In the genomic region with DNA sequence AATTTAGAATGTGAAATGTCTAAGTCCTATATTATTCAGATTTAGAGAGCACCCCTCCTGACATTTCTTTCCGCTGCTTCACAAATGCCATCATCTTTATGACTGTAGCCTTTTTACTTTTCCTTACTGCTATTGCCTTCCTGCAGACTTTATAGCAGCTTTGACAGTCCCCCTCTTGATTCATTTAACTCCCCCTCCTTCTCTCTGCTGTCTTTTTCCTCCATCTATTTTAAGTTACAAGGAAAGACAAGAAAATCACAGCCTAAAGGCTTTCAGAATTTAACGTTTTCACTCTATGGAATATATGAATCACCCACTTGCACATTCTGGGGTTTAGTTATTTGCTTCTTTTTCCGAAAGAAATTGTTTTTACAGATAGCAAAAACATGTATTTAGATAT, we compare ENCODE assay signal across 15 cellular contexts.
DNase-seq lines count a peak whose midpoint lies in the region; TF ChIP-seq lines count a peak whose summit lies in the region.
"Had no signal": no experiment of that assay in that cellular context is flagged by ENCODE, and none has a peak within 500 bp of the region (broad histone marks: within the 10 kb centered on the region; RNA-seq: fewer than 3 reads in every experiment).

No MANE protein-coding gene starts in this region.

- H3K4me3 ChIP-seq in rectal smooth muscle tissue (ENCODE audit: low read length) (no peak overlapping the region), uterus (no peak overlapping the region), ascending aorta (no peak overlapping the region)
- H3K4me3 ChIP-seq: GM23338 had no signal

- no peak overlapping the region for H3K9ac ChIP-seq in rectal smooth muscle tissue (ENCODE audit: low read length)

- H3K9me3 ChIP-seq in uterus (no peaks in the 10 kb centered on the region), ascending aorta (no peaks in the 10 kb centered on the region)
- H3K9me3 ChIP-seq: Caco-2 had no signal

- peaks cover 14% of the 10 kb centered on the region for H3K9me3 Mint-ChIP-seq in nephron progenitor cell
- H3K9me3 Mint-ChIP-seq: GM23338 had no signal

- TF ChIP-seq CTCF in nephron progenitor cell (IDR thresholded peaks at IDR 0.05) (no peak), uterus (IDR thresholded peaks at IDR 0.05) (no peak), ascending aorta (IDR thresholded peaks at IDR 0.05) (no peak)

- H3K4me3 Mint-ChIP-seq in nephron progenitor cell: no peak overlapping the region
- H3K4me3 Mint-ChIP-seq: CD4-positive, alpha-beta T cell; GM23338; IgD-negative memory B cell had no signal

- H3K36me3 ChIP-seq in rectal smooth muscle tissue (ENCODE audit: control insufficient read depth, insufficient read depth, low read length) (no peaks in the 10 kb centered on the region), uterus (no peaks in the 10 kb centered on the region), ascending aorta (no peaks in the 10 kb centered on the region)

- peaks cover 35% of the 10 kb centered on the region for H3K4me1 Mint-ChIP-seq in nephron progenitor cell
- H3K4me1 Mint-ChIP-seq: GM23338 had no signal

- no peaks in the 10 kb centered on the region for H3K27me3 Mint-ChIP-seq in nephron progenitor cell (ENCODE audit: low read depth, poor library complexity)
- H3K27me3 Mint-ChIP-seq: CD4-positive, alpha-beta T cell; IgD-negative memory B cell had no signal

- H3K4me1 ChIP-seq in rectal smooth muscle tissue (ENCODE audit: control insufficient read depth, insufficient read depth, low read length) (peaks cover 26% of the 10 kb centered on the region), uterus (no peaks in the 10 kb centered on the region), ascending aorta (no peaks in the 10 kb centered on the region)
- H3K4me1 ChIP-seq: Caco-2 had no signal

- peaks cover 6% of the 10 kb centered on the region for H3K36me3 Mint-ChIP-seq in nephron progenitor cell (ENCODE audit: low read depth)
- H3K36me3 Mint-ChIP-seq: IgD-negative memory B cell had no signal

- DNase-seq in left kidney (ENCODE audit: low read depth, low spot score): peak; percentile 42
- no peak for DNase-seq in nephron progenitor cell
- DNase-seq in uterus: no peak
- no peak for DNase-seq in stimulated activated CD4-positive, alpha-beta T cell treated with anti-CD3 and anti-CD28 coated beads, Interleukin-12 subunit alpha, Interleukin-12 subunit beta, amount 100 ng/mL, for 4 hours
- DNase-seq in NCI-H1417 treated with DMSO at 0.1 percent for 48 hours (lab: John Stamatoyannopoulos, UW): no peak
- no peak for DNase-seq in ascending aorta (ENCODE audit: low spot score in 2 of 2)
- no peak for DNase-seq in GF-D8 (lab: John Stamatoyannopoulos, UW)
- DNase-seq: ACHN; Caco-2; CD4-positive, alpha-beta T cell; GDM1 had no signal

- H3K27ac ChIP-seq in rectal smooth muscle tissue (ENCODE audit: low read depth, low read length) (peak overlapping the region; percentile 64), uterus (peak overlapping the region; percentile 48 to 59), ascending aorta (no peak overlapping the region)
- H3K27ac ChIP-seq: C4-2B had no signal

- TF ChIP-seq POLR2A in uterus (IDR thresholded peaks at IDR 0.05): no peak

- H3K27me3 ChIP-seq in rectal smooth muscle tissue (ENCODE audit: control insufficient read depth, insufficient read depth, low read length) (no peaks in the 10 kb centered on the region), uterus (no peaks in the 10 kb centered on the region), ascending aorta (no peaks in the 10 kb centered on the region)

- peak overlapping the region; percentile 9 for H3K27ac Mint-ChIP-seq in nephron progenitor cell
- H3K27ac Mint-ChIP-seq: CD4-positive, alpha-beta T cell; GM23338; IgD-negative memory B cell had no signal

- intact Hi-C loops in uterus (cut with DNase I; ENCODE audit: low total_unique reads): no loop called here
- intact Hi-C loops in ascending aorta (cut with DNase I): no loop called here

Comparison
In these comparisons a context has a peak if more than half of its experiments do, and no peak if none do; other contexts are left out.
1. H3K27ac ChIP-seq: peak in rectal smooth muscle tissue (single experiment) and uterus (2 of 2); none in ascending aorta (0 of 2).